In the genomic region with DNA sequence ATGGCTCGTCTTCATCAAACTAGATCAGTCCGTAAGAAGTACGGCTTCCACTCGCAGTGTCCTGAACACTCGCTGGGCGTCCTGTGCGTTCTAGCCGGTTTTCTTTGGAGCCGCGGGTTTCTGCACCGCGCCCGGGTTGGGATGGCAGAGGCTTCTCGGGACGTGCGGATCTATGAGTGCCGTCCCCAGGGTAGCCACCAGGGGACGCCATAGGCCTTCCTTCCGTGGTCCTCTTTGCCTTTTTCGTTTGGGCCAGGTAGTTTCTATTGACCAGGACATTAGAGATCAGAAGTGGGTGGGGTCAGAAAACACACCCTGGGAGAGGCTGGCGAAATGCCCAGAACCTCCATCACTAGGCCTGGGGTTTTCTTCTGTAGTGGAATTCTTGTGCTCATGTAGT, we compare ENCODE assay signal across 9 cellular contexts.
DNase-seq lines count a peak whose midpoint lies in the region; ATAC-seq, FAIRE-seq and TF ChIP-seq lines count a peak whose summit lies in the region.
"Had no signal": no experiment of that assay in that cellular context is flagged by ENCODE, and none has a peak within 500 bp of the region (broad histone marks: within the 10 kb centered on the region; RNA-seq: fewer than 3 reads in every experiment).

No MANE protein-coding gene starts in this region.

- H2BK15ac ChIP-seq in mesenchymal stem cell (ENCODE audit: low read depth, poor library complexity, severe bottlenecking), result no peak overlapping the region

- no peak overlapping the region for H3K18ac ChIP-seq in mesenchymal stem cell (ENCODE audit: low read depth in 1 of 2, low read length in 2 of 2)

- H4K20me1 ChIP-seq in GM12878 (ENCODE audit: control insufficient read depth, insufficient read depth), result no peaks in the 10 kb centered on the region

- TF ChIP-seq EP300 in GM12878 (IDR thresholded peaks at IDR 0.05; ENCODE audit: borderline replicate concordance in 1 of 2, control insufficient read depth in 1 of 2, low read depth in 2 of 2, low read length in 2 of 2), result no peak

- 31% methylated on average over 21 of the region's 21 CpGs for whole genome bisulfite sequencing in GM12878 (ENCODE audit: insufficient coverage, insufficient replicate concordance, low lambda C conversion rate, missing lambda C conversion rate)
- WGBS in mesenchymal stem cell, result 42% methylated on average over 21 of the region's 21 CpGs

- no peak overlapping the region for H4K91ac ChIP-seq in mesenchymal stem cell (ENCODE audit: low read length)

- H3K4me3 ChIP-seq in GM12878, result no peak overlapping the region
- peak overlapping the region in 1 of 2 experiments; percentile 69 for H3K4me3 ChIP-seq in mesenchymal stem cell (ENCODE audit: insufficient read depth in 1 of 2, low read depth in 1 of 2, low read length in 2 of 2)
- H3K4me3 ChIP-seq: thoracic aorta had no signal

- peaks cover 0 to 2% of the 10 kb centered on the region in 2 experiments; a peak in 2 of 4 replicates for H3K27me3 ChIP-seq in GM12878 (replicated peaks in 1 of 2; ENCODE audit: control insufficient read depth in 2 of 2, insufficient read depth in 2 of 2, low read length in 1 of 2)
- H3K27me3 ChIP-seq in mesenchymal stem cell (ENCODE audit: control insufficient read depth in 1 of 2, insufficient read depth in 1 of 2, low read length in 2 of 2), result peaks cover 0 to 69% of the 10 kb centered on the region in 2 experiments

- TF ChIP-seq RAD21 in GM12878 (IDR thresholded peaks at IDR 0.05; ENCODE audit: insufficient read depth, low read depth, low read length), result peak; percentile 35; the same call in 1 of the 2 replicates

- no peak overlapping the region for H2BK5ac ChIP-seq in mesenchymal stem cell (ENCODE audit: low read depth, low read length, poor library complexity, severe bottlenecking)

- POLR2A ChIA-PET in GM12878 (lab: Charles Lee), result no interaction called here

- no TSS peak for BruUV-seq in GM12878 (replicated peaks; lab: Mats Ljungman, UMichigan)

- TF ChIP-seq CTCF in LNCAP (IDR thresholded peaks at IDR 0.05) (peak; percentile 93), GM12878 (IDR thresholded peaks at IDR 0.05 in 2 of 3, conservative IDR thresholded peaks at IDR 0.05 in 1 of 3; ENCODE audit: control insufficient read depth in 2 of 3, extremely low read depth in 1 of 3, insufficient read depth in 1 of 3, low read depth in 3 of 3, low read length in 3 of 3) (peak; percentile 46 to 60 (median 50))

- H3K4me1 ChIP-seq in ES-I3 (ENCODE audit: insufficient read depth, low read length) (no peaks in the 10 kb centered on the region), GM12878 (ENCODE audit: control insufficient read depth, insufficient read depth, low read length) (no peaks in the 10 kb centered on the region), mesenchymal stem cell (ENCODE audit: control insufficient read depth, insufficient read depth, low read depth, low read length) (no peaks in the 10 kb centered on the region)

- RAD21 ChIA-PET in GM12878 (lab: Charles Lee; ENCODE audit: unreplicated experiment), result no interaction called here

- H3K36me3 ChIP-seq in ES-I3 (ENCODE audit: insufficient read depth, low read length) (no peaks in the 10 kb centered on the region), GM12878 (ENCODE audit: control insufficient read depth in 2 of 2, insufficient read depth in 2 of 2, low read length in 1 of 2) (no peaks in the 10 kb centered on the region), mesenchymal stem cell (ENCODE audit: control insufficient read depth in 1 of 2, insufficient read depth in 2 of 2, low read depth in 1 of 2, low read length in 2 of 2) (no peaks in the 10 kb centered on the region)
- H3K36me3 ChIP-seq: thoracic aorta had no signal

- no peak overlapping the region for H4K8ac ChIP-seq in mesenchymal stem cell (ENCODE audit: low read length)

- CTCF ChIA-PET in GM12878 (lab: Yijun Ruan, JAX), result no interaction called here

- no peak overlapping the region for H2AK5ac ChIP-seq in mesenchymal stem cell (ENCODE audit: low read length, severe bottlenecking)

- H3K4ac ChIP-seq in mesenchymal stem cell (ENCODE audit: low read depth in 1 of 2, low read length in 2 of 2), result no peak overlapping the region

- H3K27ac ChIP-seq in GM12878 (ENCODE audit: control insufficient read depth, insufficient read depth), result no peak overlapping the region
- no peak overlapping the region for H3K27ac ChIP-seq in mesenchymal stem cell (ENCODE audit: low read length, poor library complexity, severe bottlenecking)
- H3K27ac ChIP-seq: thoracic aorta had no signal

- H3K9ac ChIP-seq in ES-I3 (ENCODE audit: low read depth, low read length) (peak overlapping the region; percentile 51; the same call in 1 of the 2 replicates), GM12878 (ENCODE audit: control insufficient read depth, insufficient read depth, low read length) (no peak overlapping the region), mesenchymal stem cell (ENCODE audit: low read length) (no peak overlapping the region)

- H3K23ac ChIP-seq in mesenchymal stem cell (ENCODE audit: low read length in 2 of 2), result no peak overlapping the region

- H3K14ac ChIP-seq in mesenchymal stem cell (ENCODE audit: low read length in 2 of 2), result no peak overlapping the region

- SMC1A ChIA-PET in GM12878 (lab: Charles Lee; ENCODE audit: uncharacterized antibody, unreplicated experiment), result no interaction called here

- H3K9me3 ChIP-seq in ES-I3 (ENCODE audit: control insufficient read depth, insufficient read depth, low read length), result peaks cover 3% of the 10 kb centered on the region; the same call in 1 of the 2 replicates
- H3K9me3 ChIP-seq in GM12878 (replicated peaks; ENCODE audit: control insufficient read depth, insufficient read depth, low read length), result no peaks in the 10 kb centered on the region
- no peaks in the 10 kb centered on the region for H3K9me3 ChIP-seq in mesenchymal stem cell (ENCODE audit: control insufficient read depth, low read length)
- H3K9me3 ChIP-seq: thoracic aorta had no signal

- ATAC-seq in GM12878, result no peak
- no peak for ATAC-seq in HG02623 (IDR thresholded peaks at IDR 0.05; ENCODE audit: unreplicated experiment)
- no peak for ATAC-seq in GM18505 (IDR thresholded peaks at IDR 0.05; ENCODE audit: unreplicated experiment)

- no peak overlapping the region for H2BK120ac ChIP-seq in mesenchymal stem cell (ENCODE audit: low read depth, low read length)

- intact Hi-C loops in GM12878 (cut with micrococcal nuclease; ENCODE audit: unreplicated experiment), result no loop called here

- TF ChIP-seq POLR2A in GM12878 (IDR thresholded peaks at IDR 0.05; ENCODE audit: low read depth, low read length), result no peak
- TF ChIP-seq POLR2A in GM18505 (IDR thresholded peaks at IDR 0.05; ENCODE audit: borderline replicate concordance, extremely low read depth, insufficient read depth, insufficient read length), result no peak

- FAIRE-seq in GM12878 (lab: Jason Lieb, UNC), result no peak

- no peaks in the 10 kb centered on the region for H3K79me1 ChIP-seq in mesenchymal stem cell (replicated peaks; ENCODE audit: low read length, poor library complexity, severe bottlenecking)

- DNase-seq in GM12878 (ENCODE audit: low read depth, low spot score), result no peak
- DNase-seq in mucosa of gallbladder (ENCODE audit: low spot score), result peak; percentile 69
- DNase-seq in mesenchymal stem cell, result no peak
- DNase-seq in ecto neural progenitor cell (ENCODE audit: low spot score), result no peak

- H3K4me2 ChIP-seq in GM12878 (ENCODE audit: control insufficient read depth, insufficient read depth), result no peak overlapping the region
- no peak overlapping the region for H3K4me2 ChIP-seq in mesenchymal stem cell (ENCODE audit: low read length, poor library complexity, severe bottlenecking)

- H2BK12ac ChIP-seq in mesenchymal stem cell (ENCODE audit: low read length in 2 of 2), result no peak overlapping the region

- in situ Hi-C loops in GM12878 (cut with MboI), result no loop called here

- H3K79me2 ChIP-seq in GM12878 (ENCODE audit: control insufficient read depth, insufficient read depth, low read length), result no peaks in the 10 kb centered on the region

- H2AFZ ChIP-seq in GM12878 (ENCODE audit: control insufficient read depth, low read depth, low read length) (no peak overlapping the region), mesenchymal stem cell (ENCODE audit: low read depth, low read length) (no peak overlapping the region)

TF ChIP-seq in GM12878, 131 proteins besides CTCF, POLR2A, EP300 and RAD21:
- TF ChIP-seq PAX5 (IDR thresholded peaks at IDR 0.05; ENCODE audit: borderline replicate concordance, low read depth, low read length) (no peak), RELA (IDR thresholded peaks at IDR 0.05; ENCODE audit: borderline replicate concordance, partially characterized antibody) (no peak), SMC3 (IDR thresholded peaks at IDR 0.05; ENCODE audit: borderline replicate concordance, low read length) (peak; percentile 31; the same call in 1 of the 2 replicates), LARP7 (IDR thresholded peaks at IDR 0.05) (no peak), NFXL1 (IDR thresholded peaks at IDR 0.05; ENCODE audit: borderline replicate concordance) (no peak)
- TF ChIP-seq, protein P1, sequence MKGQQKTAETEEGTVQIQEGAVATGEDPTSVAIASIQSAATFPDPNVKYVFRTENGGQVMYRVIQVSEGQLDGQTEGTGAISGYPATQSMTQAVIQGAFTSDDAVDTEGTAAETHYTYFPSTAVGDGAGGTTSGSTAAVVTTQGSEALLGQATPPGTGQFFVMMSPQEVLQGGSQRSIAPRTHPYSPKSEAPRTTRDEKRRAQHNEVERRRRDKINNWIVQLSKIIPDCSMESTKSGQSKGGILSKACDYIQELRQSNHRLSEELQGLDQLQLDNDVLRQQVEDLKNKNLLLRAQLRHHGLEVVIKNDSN (IDR thresholded peaks at IDR 0.05; ENCODE audit: borderline replicate concordance, extremely low read length, insufficient read depth, low read depth, low read length), result no peak
